ENCODE assay signal across 28 cellular contexts in genomic region chr5:67771791-67772190, GRCh38.
"Had no signal": no experiment of that assay in that cellular context is flagged by ENCODE, and none has a peak within 500 bp of the region (broad histone marks: within the 10 kb centered on the region; RNA-seq: fewer than 3 reads in every experiment).

No MANE protein-coding gene starts in this region.

- ATAC-seq: activated T-cell treated with anti-CD3 and anti-CD28 coated beads, Interleukin-2, amount 50 U/mL, for 72 hours had no signal

- H3K27me3 ChIP-seq: adrenal gland, Peyer's patch had no signal

- H3K4me1 Mint-ChIP-seq: activated CD4-positive, alpha-beta T cell treated with anti-CD3 and anti-CD28 coated beads, Interleukin-2, amount 10 ng/mL, durations not matched to agents 7 days and 5 days; activated naive CD4-positive, alpha-beta T cell treated with anti-CD3 and anti-CD28 coated beads, Interleukin-2, amount 10 ng/mL, durations not matched to agents 7 days and 5 days; activated naive CD8-positive, alpha-beta T cell treated with anti-CD3 and anti-CD28 coated beads, Interleukin-2, amount 10 ng/mL, durations not matched to agents 7 days and 5 days had no signal

- FAIRE-seq: TTC549 had no signal

- H3K9me3 Mint-ChIP-seq: activated CD4-positive, alpha-beta memory T cell treated with anti-CD3 and anti-CD28 coated beads for 36 hours; activated CD4-positive, alpha-beta T cell treated with anti-CD3 and anti-CD28 coated beads, Interleukin-2, amount 10 ng/mL, durations not matched to agents 7 days and 5 days; activated naive CD4-positive, alpha-beta T cell treated with anti-CD3 and anti-CD28 coated beads, Interleukin-2, amount 10 ng/mL, durations not matched to agents 7 days and 5 days; activated naive CD8-positive, alpha-beta T cell treated with anti-CD3 and anti-CD28 coated beads, Interleukin-2, amount 10 ng/mL, durations not matched to agents 7 days and 5 days; activated T-helper 2 cell treated with anti-CD3 and anti-CD28 coated beads, Interferon-gamma antibody, Interleukin-2, Interleukin-4, amounts not matched to agents 10 μg/mL and 5 μg/mL and 100 μg/mL, durations not matched to agents 14 hours and 24 hours and 36 hours had no signal

- DNase-seq: activated CD4-positive, alpha-beta memory T cell treated with anti-CD3 and anti-CD28 coated beads for 36 hours; activated CD4-positive, alpha-beta T cell treated with anti-CD3 and anti-CD28 coated beads, Interleukin-2, amount 10 ng/mL, durations not matched to agents 7 days and 5 days; activated CD4-positive, CD25-positive, alpha-beta regulatory T cell; activated CD8-positive, alpha-beta memory T cell treated with anti-CD3 and anti-CD28 coated beads, Interleukin-2, amount 50 U/mL, for 4 hours; activated gamma-delta T cell treated with Interleukin-2 at 50 U/mL for 16 hours; activated naive CD4-positive, alpha-beta T cell treated with anti-CD3 and anti-CD28 coated beads, Interleukin-2, amount 10 ng/mL, durations not matched to agents 7 days and 5 days; activated naive CD8-positive, alpha-beta T cell treated with anti-CD3 and anti-CD28 coated beads, Interleukin-2, amount 10 ng/mL, durations not matched to agents 7 days and 5 days; activated T-cell treated with anti-CD3 and anti-CD28 coated beads, Interleukin-2, amount 50 U/mL, for 72 hours; adrenal gland; anterior cingulate cortex; caudate nucleus; KG1; NCI-H1092; NCI-H1417; NCI-H1694; NCI-H2029; NCI-H2107; NCI-H2171 treated with DMSO at 0.1 percent for 48 hours; NCI-H345; NCI-H510A; NCI-H526 treated with DMSO at 0.1 percent for 48 hours; Peyer's patch; SHP77; T-helper 2 cell; T1000 had no signal

- H3K4me1 ChIP-seq: adrenal gland had no signal

- H3K4me3 Mint-ChIP-seq: activated CD4-positive, alpha-beta memory T cell treated with anti-CD3 and anti-CD28 coated beads for 36 hours; activated CD4-positive, alpha-beta T cell treated with anti-CD3 and anti-CD28 coated beads, Interleukin-2, amount 10 ng/mL, durations not matched to agents 7 days and 5 days; activated naive CD4-positive, alpha-beta T cell treated with anti-CD3 and anti-CD28 coated beads, Interleukin-2, amount 10 ng/mL, durations not matched to agents 7 days and 5 days; activated naive CD8-positive, alpha-beta T cell treated with anti-CD3 and anti-CD28 coated beads, Interleukin-2, amount 10 ng/mL, durations not matched to agents 7 days and 5 days; activated T-cell treated with anti-CD3 and anti-CD28 coated beads, Interleukin-2, amount 50 U/mL, for 72 hours; IgD-negative memory B cell had no signal

- H3K27ac ChIP-seq: adrenal gland, Peyer's patch had no signal

- H3K27me3 Mint-ChIP-seq: activated naive CD4-positive, alpha-beta T cell treated with anti-CD3 and anti-CD28 coated beads, Interleukin-2, amount 10 ng/mL, durations not matched to agents 7 days and 5 days had no signal

- H3K4me3 ChIP-seq: adrenal gland, Peyer's patch had no signal

- H3K36me3 Mint-ChIP-seq: activated CD4-positive, alpha-beta memory T cell treated with anti-CD3 and anti-CD28 coated beads for 36 hours; activated naive CD4-positive, alpha-beta T cell treated with anti-CD3 and anti-CD28 coated beads, Interleukin-2, amount 10 ng/mL, durations not matched to agents 7 days and 5 days; activated naive CD8-positive, alpha-beta T cell treated with anti-CD3 and anti-CD28 coated beads, Interleukin-2, amount 10 ng/mL, durations not matched to agents 7 days and 5 days; IgD-negative memory B cell had no signal

- H3K9me3 ChIP-seq: adrenal gland, Peyer's patch had no signal

- H3K27ac Mint-ChIP-seq: activated CD4-positive, alpha-beta memory T cell treated with anti-CD3 and anti-CD28 coated beads for 36 hours; activated CD4-positive, alpha-beta T cell treated with anti-CD3 and anti-CD28 coated beads, Interleukin-2, amount 10 ng/mL, durations not matched to agents 7 days and 5 days; activated naive CD4-positive, alpha-beta T cell treated with anti-CD3 and anti-CD28 coated beads, Interleukin-2, amount 10 ng/mL, durations not matched to agents 7 days and 5 days; activated naive CD8-positive, alpha-beta T cell treated with anti-CD3 and anti-CD28 coated beads, Interleukin-2, amount 10 ng/mL, durations not matched to agents 7 days and 5 days; activated T-cell treated with anti-CD3 and anti-CD28 coated beads, Interleukin-2, amount 50 U/mL, for 72 hours; activated T-helper 2 cell treated with anti-CD3 and anti-CD28 coated beads, Interferon-gamma antibody, Interleukin-2, Interleukin-4, amounts not matched to agents 10 μg/mL and 5 μg/mL and 100 μg/mL, durations not matched to agents 14 hours and 24 hours and 36 hours; IgD-negative memory B cell had no signal

- H3K36me3 ChIP-seq: adrenal gland, Peyer's patch had no signal
